In genomic region chr16:81140930-81141780, GRCh38 we compare ENCODE assay signal across 1 cellular context.
TF ChIP-seq lines count a peak whose summit lies in the region.

No MANE protein-coding gene starts in this region.

TF ChIP-seq in HepG2, 621 proteins besides CTCF, POLR2A, EP300 and RAD21 (continued from another document and continues in another):
- no peak for TF ChIP-seq SNAPC4 (CRISPR knock-in tag; IDR thresholded peaks at IDR 0.05)
- TF ChIP-seq CREB3 (CRISPR knock-in tag; IDR thresholded peaks at IDR 0.05) = 0 out of 2 replicates have a peak, but pooled peaks have one; percentile 33
- TF ChIP-seq ZNF33A (CRISPR knock-in tag; IDR thresholded peaks at IDR 0.05; ENCODE audit: borderline replicate concordance) = no peak
- peak; percentile 95 for TF ChIP-seq ZNF83 (CRISPR knock-in tag; IDR thresholded peaks at IDR 0.05; ENCODE audit: borderline replicate concordance)
- no peak for TF ChIP-seq ZNF780A (CRISPR knock-in tag; IDR thresholded peaks at IDR 0.05)
- TF ChIP-seq E2F1 (CRISPR knock-in tag; IDR thresholded peaks at IDR 0.05) = no peak
- no peak for TF ChIP-seq NR3C1 (CRISPR knock-in tag; IDR thresholded peaks at IDR 0.05)
- no peak for TF ChIP-seq ZNF503 (CRISPR knock-in tag; IDR thresholded peaks at IDR 0.05)
- TF ChIP-seq ZNF567 (CRISPR knock-in tag; IDR thresholded peaks at IDR 0.05; ENCODE audit: borderline replicate concordance) = peak; percentile 74; the same call in 1 of the 2 replicates
- no peak for TF ChIP-seq ZNF207 (IDR thresholded peaks at IDR 0.05; ENCODE audit: borderline replicate concordance)
- no peak for TF ChIP-seq NFIC (IDR thresholded peaks at IDR 0.05; ENCODE audit: low read length)
- peak; percentile 50; the same call in 1 of the 2 replicates for TF ChIP-seq ZNF441 (CRISPR knock-in tag; IDR thresholded peaks at IDR 0.05; ENCODE audit: borderline replicate concordance)
- TF ChIP-seq PRDM4 (CRISPR knock-in tag; IDR thresholded peaks at IDR 0.05; ENCODE audit: borderline replicate concordance) = no peak; the same call in 1 of the 2 replicates
- no peak for TF ChIP-seq ZSCAN30 (CRISPR knock-in tag; IDR thresholded peaks at IDR 0.05)
- peak; percentile 60; the same call in 1 of the 2 replicates for TF ChIP-seq STAT5B (CRISPR knock-in tag; IDR thresholded peaks at IDR 0.05)
- TF ChIP-seq NRL (CRISPR knock-in tag; IDR thresholded peaks at IDR 0.05; ENCODE audit: borderline replicate concordance) = peak; percentile 87
- peak; percentile 79 for TF ChIP-seq PHF8 (CRISPR knock-in tag; IDR thresholded peaks at IDR 0.05)
- no peak for TF ChIP-seq TGIF2 (CRISPR knock-in tag; IDR thresholded peaks at IDR 0.05)
- no peak for TF ChIP-seq USF2 (IDR thresholded peaks at IDR 0.05; ENCODE audit: low read depth, low read length)
- TF ChIP-seq USF2 (CRISPR knock-in tag; IDR thresholded peaks at IDR 0.05; ENCODE audit: borderline replicate concordance) = no peak
- TF ChIP-seq TFDP2 (CRISPR knock-in tag; IDR thresholded peaks at IDR 0.05) = peak; percentile 40; the same call in 1 of the 2 replicates
- no peak for TF ChIP-seq SMARCC2 (IDR thresholded peaks at IDR 0.05)
- no peak for TF ChIP-seq KDM5A (IDR thresholded peaks at IDR 0.05; ENCODE audit: borderline replicate concordance, low read length)
- TF ChIP-seq TAF1 (CRISPR knock-in tag; IDR thresholded peaks at IDR 0.05) = peak; percentile 70; the same call in 1 of the 2 replicates
- TF ChIP-seq SIN3B (IDR thresholded peaks at IDR 0.05; ENCODE audit: low read length) = no peak
- TF ChIP-seq SNAPC5 (CRISPR knock-in tag; IDR thresholded peaks at IDR 0.05; ENCODE audit: borderline replicate concordance) = no peak
- 0 out of 2 replicates have a peak, but pooled peaks have one; percentile 57 for TF ChIP-seq SMAD9 (CRISPR knock-in tag; IDR thresholded peaks at IDR 0.05)
- TF ChIP-seq ELK4 (CRISPR knock-in tag; IDR thresholded peaks at IDR 0.05; ENCODE audit: borderline replicate concordance) = no peak
- no peak for TF ChIP-seq THYN1 (CRISPR knock-in tag; IDR thresholded peaks at IDR 0.05; ENCODE audit: borderline replicate concordance, low read depth)
- peak; percentile 84; the same call in 1 of the 2 replicates for TF ChIP-seq AHR (CRISPR knock-in tag; IDR thresholded peaks at IDR 0.05)
- TF ChIP-seq DMTF1 (CRISPR knock-in tag; IDR thresholded peaks at IDR 0.05) = no peak
- TF ChIP-seq ATF7 (IDR thresholded peaks at IDR 0.05) = no peak
- no peak for TF ChIP-seq ATF7 (CRISPR knock-in tag; IDR thresholded peaks at IDR 0.05)
- no peak for TF ChIP-seq MED8 (CRISPR knock-in tag; IDR thresholded peaks at IDR 0.05; ENCODE audit: insufficient replicate concordance)
- TF ChIP-seq ZFP62 (CRISPR knock-in tag; IDR thresholded peaks at IDR 0.05) = no peak
- no peak for TF ChIP-seq ZBTB37 (CRISPR knock-in tag; IDR thresholded peaks at IDR 0.05)
- no peak for TF ChIP-seq HNRNPUL1 (IDR thresholded peaks at IDR 0.05; ENCODE audit: low read depth, low read length)
- 0 out of 2 replicates have a peak, but pooled peaks have one; percentile 64 for TF ChIP-seq ZNF510 (CRISPR knock-in tag; IDR thresholded peaks at IDR 0.05; ENCODE audit: low read depth)
- TF ChIP-seq ZBTB7A (CRISPR knock-in tag; IDR thresholded peaks at IDR 0.05) = peak; percentile 86
- no peak for TF ChIP-seq EZH2 (conservative IDR thresholded peaks at IDR 0.05; ENCODE audit: low read depth, low read length)
- no peak for TF ChIP-seq SP1 (IDR thresholded peaks at IDR 0.05)
- peak; percentile 41 for TF ChIP-seq SP1 (CRISPR knock-in tag; IDR thresholded peaks at IDR 0.05)
- TF ChIP-seq U2AF1 (optimal IDR thresholded peaks at IDR 0.05; ENCODE audit: low read depth, low read length) = no peak
- TF ChIP-seq SYNCRIP (IDR thresholded peaks at IDR 0.05; ENCODE audit: insufficient read depth, low read depth, low read length) = no peak
